ENCODE assay signal across 8 cellular contexts in genomic region chr6:4774715-4775590, GRCh38. TPM values are rescaled to one million over a fixed set of nuclear protein-coding genes. Genes with fewer than 3 reads are reported as not detected.
A peak's percentile ranks its signal among the peaks of the same experiment; 100 is the strongest.
DNase-seq lines count a peak whose midpoint lies in the region; ATAC-seq and TF ChIP-seq lines count a peak whose summit lies in the region.

No MANE protein-coding gene starts in this region.

- DNase-seq in activated T-cell treated with anti-CD3 and anti-CD28 coated beads for 1 hour (ENCODE audit: low read depth) = peak; percentile 18
- no peak for DNase-seq in activated T-cell treated with anti-CD3 and anti-CD28 coated beads, Interleukin-2, amount 50 U/mL, for 1 hour
- peak in 24 of 34 experiments; percentile 1 to 31 (median 9) for DNase-seq in T-cell
- no peak for DNase-seq in chondrocyte (ENCODE audit: low spot score)
- DNase-seq in left lung = peak; percentile 57 to 86
- peak in 5 of 6 experiments; percentile 14 to 66 (median 47) for DNase-seq in stimulated activated naive CD4-positive, alpha-beta T cell (lab: John Stamatoyannopoulos, UW)
- no peak for DNase-seq in SW 1271 (lab: John Stamatoyannopoulos, UW)
- no peak for DNase-seq in NCI-H2081 treated with DMSO at 0.1 percent for 48 hours (lab: John Stamatoyannopoulos, UW)

- peak overlapping the region; percentile 72 to 87 for H3K27ac Mint-ChIP-seq in T-cell
- peak overlapping the region; percentile 79 for H3K27ac Mint-ChIP-seq in chondrocyte (ENCODE audit: unreplicated experiment)

- peak overlapping the region; percentile 44 to 58 for H3K4me3 ChIP-seq in left lung

- ATAC-seq in T-cell (replicated peaks in 1 of 4) (no peak), left lung (peak; percentile 12)

- H3K9me3 ChIP-seq in left lung = no peaks in the 10 kb centered on the region

- CTCF ChIA-PET in T-cell (lab: Charles Lee) = no interaction called here

- H3K4me1 ChIP-seq in left lung = peaks cover 2 to 18% of the 10 kb centered on the region in 2 donors

- no peaks in the 10 kb centered on the region for H3K27me3 Mint-ChIP-seq in T-cell
- H3K27me3 Mint-ChIP-seq in chondrocyte (ENCODE audit: low read depth) = no peaks in the 10 kb centered on the region

- POLR2A ChIA-PET in T-cell (lab: Charles Lee) = interaction anchor here in 1 of 2 donors (1.1 kb wide), 1 partner anchor 754 kb away, joined by 6 read pairs; a partner anchor contains a TSS

- H3K4me1 Mint-ChIP-seq in T-cell = peaks cover 37 to 43% (median 40%) of the 10 kb centered on the region in 3 donors
- peaks cover 32% of the 10 kb centered on the region for H3K4me1 Mint-ChIP-seq in chondrocyte (ENCODE audit: low read depth)

- peaks cover 7 to 10% (median 9%) of the 10 kb centered on the region in 3 donors for H3K9me3 Mint-ChIP-seq in T-cell
- H3K9me3 Mint-ChIP-seq in chondrocyte (ENCODE audit: low read depth) = peaks cover 12% of the 10 kb centered on the region

- H3K4me3 Mint-ChIP-seq in T-cell (peak overlapping the region; percentile 87 to 96 (median 92)), chondrocyte (ENCODE audit: unreplicated experiment) (peak overlapping the region; percentile 73)

- H3K27me3 ChIP-seq in left lung = peaks cover 0 to 9% of the 10 kb centered on the region in 2 donors

- TF ChIP-seq CTCF in chondrocyte (IDR thresholded peaks at IDR 0.05) = no peak
- no peak for TF ChIP-seq CTCF in left lung (IDR thresholded peaks at IDR 0.05)

- peak overlapping the region; percentile 33 to 85 for H3K27ac ChIP-seq in left lung

- intact Hi-C loops in left lung (cut with DNase I) = no loop called here

- H3K36me3 ChIP-seq in left lung = no peaks in the 10 kb centered on the region

- H3K36me3 Mint-ChIP-seq in T-cell (no peaks in the 10 kb centered on the region), chondrocyte (ENCODE audit: low read depth) (peaks cover 3% of the 10 kb centered on the region)

RNA-seq across cellular contexts. Expression of gene CDYL, which starts 1.3 kb away (rescaled TPM):
- total RNA-seq in T-cell (10 to 100 TPM; 24.7 to 36.8 (median 30.2) TPM), chondrocyte (40.7 to 63.7 TPM (median 60.9 TPM) in 3 replicates), left lung (10 to 100 TPM; 28.2 to 29.5 TPM)

Comparison
In these comparisons a context has a peak if more than half of its experiments do, and no peak if none do; other contexts are left out.
1. DNase-seq: peak in activated T-cell treated with anti-CD3 and anti-CD28 coated beads for 1 hour (single experiment), T-cell (24 of 34), left lung (2 of 2) and stimulated activated naive CD4-positive, alpha-beta T cell (5 of 6); none in activated T-cell treated with anti-CD3 and anti-CD28 coated beads, Interleukin-2, amount 50 U/mL, for 1 hour (single experiment), chondrocyte (single experiment), SW 1271 (0 of 2) and NCI-H2081 treated with DMSO at 0.1 percent for 48 hours (single experiment).